In genomic region chr2:109129921-109130725, GRCh38 we compare ENCODE assay signal across 9 cellular contexts. TPM values are rescaled to one million over a fixed set of nuclear protein-coding genes. Genes with fewer than 3 reads are reported as not detected.
DNase-seq lines count a peak whose midpoint lies in the region; ATAC-seq and TF ChIP-seq lines count a peak whose summit lies in the region.
"Had no signal": no experiment of that assay in that cellular context is flagged by ENCODE, and none has a peak within 500 bp of the region (broad histone marks: within the 10 kb centered on the region; RNA-seq: fewer than 3 reads in every experiment).

No MANE protein-coding gene starts in this region.

- no peak for TF ChIP-seq CTCF in MM.1S (IDR thresholded peaks at IDR 0.05; ENCODE audit: low read length)

- H3K9me2 ChIP-seq in MM.1S (replicated peaks; ENCODE audit: insufficient read depth, low read length), result no peaks in the 10 kb centered on the region

- H3K79me2 ChIP-seq in MM.1S (ENCODE audit: low read length), result peaks cover 67% of the 10 kb centered on the region

- H3K4me1 ChIP-seq in MM.1S (ENCODE audit: low read length), result peaks cover 32% of the 10 kb centered on the region
- peaks cover 11% of the 10 kb centered on the region for H3K4me1 ChIP-seq in effector memory CD4-positive, alpha-beta T cell (ENCODE audit: control insufficient read depth, insufficient read depth, low read length, poor library complexity, severe bottlenecking)

- peaks cover 5 to 11% of the 10 kb centered on the region in 2 donors for H3K4me1 Mint-ChIP-seq in natural killer cell treated with Interleukin-12 subunit alpha and Interleukin-12 subunit beta and Interleukin-15 and Interleukin-18, amount 100 ng/mL, for 72 hours (ENCODE audit: low read depth in 2 of 2)

- H3K27me3 Mint-ChIP-seq in natural killer cell treated with Interleukin-12 subunit alpha and Interleukin-12 subunit beta and Interleukin-15 and Interleukin-18, amount 100 ng/mL, for 72 hours, result peaks cover 49 to 72% of the 10 kb centered on the region in 2 donors

- no peaks in the 10 kb centered on the region for H3K36me3 ChIP-seq in MM.1S (replicated peaks; ENCODE audit: insufficient read depth, low read length)
- H3K36me3 ChIP-seq in effector memory CD4-positive, alpha-beta T cell (ENCODE audit: control insufficient read depth, insufficient read depth, low read length), result no peaks in the 10 kb centered on the region

- H3K4me3 Mint-ChIP-seq in natural killer cell treated with Interleukin-12 subunit alpha and Interleukin-12 subunit beta and Interleukin-15 and Interleukin-18, amount 100 ng/mL, for 72 hours, result peak overlapping the region; percentile 69

- peak overlapping the region; percentile 90 for H3K4me3 ChIP-seq in MM.1S (ENCODE audit: low read length)
- peak overlapping the region; percentile 64 for H3K4me3 ChIP-seq in effector memory CD4-positive, alpha-beta T cell (ENCODE audit: insufficient read depth, low read depth, low read length, poor library complexity, severe bottlenecking)

- H3F3A ChIP-seq in MM.1S (ENCODE audit: insufficient read depth, low read length), result peaks cover 7% of the 10 kb centered on the region; the same call in 1 of the 2 replicates

- H3K9me3 ChIP-seq in MM.1S (replicated peaks; ENCODE audit: insufficient read depth, low read length), result no peaks in the 10 kb centered on the region
- no peaks in the 10 kb centered on the region for H3K9me3 ChIP-seq in effector memory CD4-positive, alpha-beta T cell (ENCODE audit: control insufficient read depth, low read length)
- H3K9me3 ChIP-seq: body of pancreas had no signal

- peak overlapping the region; percentile 79 for H3K9ac ChIP-seq in MM.1S (ENCODE audit: low read length)

- no peak for ATAC-seq in natural killer cell treated with Interleukin-12 subunit alpha and Interleukin-12 subunit beta and Interleukin-15 and Interleukin-18, amount 100 ng/mL, for 72 hours
- ATAC-seq in GM21423 (IDR thresholded peaks at IDR 0.05; ENCODE audit: unreplicated experiment) (no peak), HG03354 (IDR thresholded peaks at IDR 0.05; ENCODE audit: poor library complexity, severe bottlenecking, unreplicated experiment) (no peak)

- no peaks in the 10 kb centered on the region for H4K20me1 ChIP-seq in MM.1S (ENCODE audit: insufficient read depth, low read length)

- H3K9me3 Mint-ChIP-seq in natural killer cell treated with Interleukin-12 subunit alpha and Interleukin-12 subunit beta and Interleukin-15 and Interleukin-18, amount 100 ng/mL, for 72 hours, result no peaks in the 10 kb centered on the region

- peak overlapping the region; percentile 89 for H3K4me2 ChIP-seq in MM.1S (ENCODE audit: low read depth, low read length)

- H3K27ac Mint-ChIP-seq in natural killer cell treated with Interleukin-12 subunit alpha and Interleukin-12 subunit beta and Interleukin-15 and Interleukin-18, amount 100 ng/mL, for 72 hours, result no peak overlapping the region

- no peaks in the 10 kb centered on the region for H3K27me3 ChIP-seq in MM.1S (replicated peaks; ENCODE audit: insufficient read depth, low read length)
- peaks cover 18% of the 10 kb centered on the region for H3K27me3 ChIP-seq in effector memory CD4-positive, alpha-beta T cell (replicated peaks; ENCODE audit: control insufficient read depth, insufficient read depth, low read length, poor library complexity, severe bottlenecking)
- H3K27me3 ChIP-seq: body of pancreas had no signal

- peak overlapping the region; percentile 29; the same call in 1 of the 2 replicates for H3K27ac ChIP-seq in MM.1S (ENCODE audit: low read length)
- no peak overlapping the region for H3K27ac ChIP-seq in effector memory CD4-positive, alpha-beta T cell (ENCODE audit: insufficient read depth, low read length, poor library complexity, severe bottlenecking)

- no peaks in the 10 kb centered on the region for H3K36me3 Mint-ChIP-seq in natural killer cell treated with Interleukin-12 subunit alpha and Interleukin-12 subunit beta and Interleukin-15 and Interleukin-18, amount 100 ng/mL, for 72 hours

- H2AFZ ChIP-seq in MM.1S (ENCODE audit: low read length), result peak overlapping the region; percentile 42; the same call in 1 of the 2 replicates

- DNase-seq in Ammon's horn (ENCODE audit: low spot score) (peak; percentile 42), MM.1S (peak; percentile 45), OCI-M1 (lab: John Stamatoyannopoulos, UW) (no peak), DMS79 (lab: John Stamatoyannopoulos, UW) (no peak)
- DNase-seq in effector memory CD4-positive, alpha-beta T cell, result no peak
- DNase-seq in natural killer cell treated with Interleukin-12 subunit alpha and Interleukin-12 subunit beta and Interleukin-15 and Interleukin-18, amount 100 ng/mL, for 72 hours (ENCODE audit: low spot score), result peak; percentile 61

RNA-seq across cellular contexts. Expression of gene SH3RF3, which starts 1.1 kb away (rescaled TPM):
- under 1 TPM in 1 of 2 donors, not detected in 1; 0.05 TPM for total RNA-seq in natural killer cell treated with Interleukin-12 subunit alpha and Interleukin-12 subunit beta and Interleukin-15 and Interleukin-18, amount 100 ng/mL, for 72 hours

Comparison
In these comparisons a context has a peak if more than half of its experiments do, and no peak if none do; other contexts are left out.
1. DNase-seq: peak in Ammon's horn (single experiment), MM.1S (single experiment) and natural killer cell treated with Interleukin-12 subunit alpha and Interleukin-12 subunit beta and Interleukin-15 and Interleukin-18, amount 100 ng/mL, for 72 hours (single experiment); none in effector memory CD4-positive, alpha-beta T cell (0 of 3), OCI-M1 (single experiment) and DMS79 (single experiment).